In genomic region chr20:64056889-64057627, GRCh38 we compare ENCODE assay signal across 9 cellular contexts. TPM values are rescaled to one million over a fixed set of nuclear protein-coding genes. Genes with fewer than 3 reads are reported as not detected.
DNase-seq lines count a peak whose midpoint lies in the region; ATAC-seq and TF ChIP-seq lines count a peak whose summit lies in the region.
"Had no signal": no experiment of that assay in that cellular context is flagged by ENCODE, and none has a peak within 500 bp of the region (broad histone marks: within the 10 kb centered on the region; RNA-seq: fewer than 3 reads in every experiment).

No MANE protein-coding gene starts in this region.

- TF ChIP-seq CTCF in lower leg skin (IDR thresholded peaks at IDR 0.05), result no peak

- no peaks in the 10 kb centered on the region for H3K9me3 Mint-ChIP-seq in T-helper 1 cell treated with Interleukin-12 subunit alpha and Interleukin-12 subunit beta and Interleukin-4 antibody, amounts not matched to agents 30 μg/mL and 1 μg/mL, for 36 hours
- H3K9me3 Mint-ChIP-seq in stimulated activated naive CD8-positive, alpha-beta T cell treated with anti-CD3 and anti-CD28 coated beads, Interleukin-15, Interleukin-2, amounts not matched to agents 100 ng/mL and 50 ng/mL, for 24 hours, result no peaks in the 10 kb centered on the region
- H3K9me3 Mint-ChIP-seq: H9 had no signal

- peak overlapping the region; percentile 79 for H3K27ac Mint-ChIP-seq in T-helper 1 cell treated with Interleukin-12 subunit alpha and Interleukin-12 subunit beta and Interleukin-4 antibody, amounts not matched to agents 30 μg/mL and 1 μg/mL, for 36 hours
- peak overlapping the region; percentile 45 for H3K27ac Mint-ChIP-seq in stimulated activated naive CD8-positive, alpha-beta T cell treated with anti-CD3 and anti-CD28 coated beads, Interleukin-15, Interleukin-2, amounts not matched to agents 100 ng/mL and 50 ng/mL, for 24 hours
- H3K27ac Mint-ChIP-seq: H9 had no signal

- 54 to 62% methylated on average over 23 to 38 of the region's 39 CpGs for WGBS in lower leg skin, 2 donors

- H3K4me1 Mint-ChIP-seq in T-helper 1 cell treated with Interleukin-12 subunit alpha and Interleukin-12 subunit beta and Interleukin-4 antibody, amounts not matched to agents 30 μg/mL and 1 μg/mL, for 36 hours (ENCODE audit: low read depth), result peaks cover 20% of the 10 kb centered on the region
- H3K4me1 Mint-ChIP-seq in stimulated activated naive CD8-positive, alpha-beta T cell treated with anti-CD3 and anti-CD28 coated beads, Interleukin-15, Interleukin-2, amounts not matched to agents 100 ng/mL and 50 ng/mL, for 24 hours (ENCODE audit: low read depth), result peaks cover 20% of the 10 kb centered on the region

- H3K4me3 ChIP-seq in lower leg skin (ENCODE audit: low read depth, poor library complexity, severe bottlenecking), result no peak overlapping the region

- peak; percentile 1 for ATAC-seq in left ventricle myocardium superior
- ATAC-seq in HG03196 (IDR thresholded peaks at IDR 0.05; ENCODE audit: unreplicated experiment), result no peak

- no peaks in the 10 kb centered on the region for H3K27me3 Mint-ChIP-seq in T-helper 1 cell treated with Interleukin-12 subunit alpha and Interleukin-12 subunit beta and Interleukin-4 antibody, amounts not matched to agents 30 μg/mL and 1 μg/mL, for 36 hours (ENCODE audit: low read depth)
- H3K27me3 Mint-ChIP-seq in stimulated activated naive CD8-positive, alpha-beta T cell treated with anti-CD3 and anti-CD28 coated beads, Interleukin-15, Interleukin-2, amounts not matched to agents 100 ng/mL and 50 ng/mL, for 24 hours, result no peaks in the 10 kb centered on the region

- H3K4me3 Mint-ChIP-seq in T-helper 1 cell treated with Interleukin-12 subunit alpha and Interleukin-12 subunit beta and Interleukin-4 antibody, amounts not matched to agents 30 μg/mL and 1 μg/mL, for 36 hours, result peak overlapping the region; percentile 70
- H3K4me3 Mint-ChIP-seq in stimulated activated naive CD8-positive, alpha-beta T cell treated with anti-CD3 and anti-CD28 coated beads, Interleukin-15, Interleukin-2, amounts not matched to agents 100 ng/mL and 50 ng/mL, for 24 hours, result peak overlapping the region; percentile 57

- intact Hi-C loops in left ventricle myocardium superior (cut with micrococcal nuclease), result no loop called here
- intact Hi-C loops in lower leg skin (cut with DNase I; ENCODE audit: low total_unique reads), result no loop called here

- TF ChIP-seq POLR2A in lower leg skin (IDR thresholded peaks at IDR 0.05), result no peak

- DNase-seq in activated CD4-positive, alpha-beta T cell treated with anti-CD3 and anti-CD28 coated beads for 48 hours, result peak; percentile 40
- no peak for DNase-seq in activated CD4-positive, alpha-beta T cell treated with anti-CD3 and anti-CD28 coated beads for 4 hours
- DNase-seq in left ventricle myocardium superior (no peak), lower leg skin (ENCODE audit: low spot score in 2 of 2) (no peak), NCI-H2081 (lab: John Stamatoyannopoulos, UW) (no peak)

- no peaks in the 10 kb centered on the region for H3K36me3 Mint-ChIP-seq in T-helper 1 cell treated with Interleukin-12 subunit alpha and Interleukin-12 subunit beta and Interleukin-4 antibody, amounts not matched to agents 30 μg/mL and 1 μg/mL, for 36 hours (ENCODE audit: low read depth)
- no peaks in the 10 kb centered on the region for H3K36me3 Mint-ChIP-seq in stimulated activated naive CD8-positive, alpha-beta T cell treated with anti-CD3 and anti-CD28 coated beads, Interleukin-15, Interleukin-2, amounts not matched to agents 100 ng/mL and 50 ng/mL, for 24 hours (ENCODE audit: low read depth)

RNA-seq across cellular contexts. Expression of gene TCEA2, which starts 5.9 kb away (rescaled TPM):
- 35.6 TPM for total RNA-seq in left ventricle myocardium superior
- 10 to 100 TPM; 16.5 to 52.3 (median 22.8) TPM for total RNA-seq in lower leg skin

RNA-seq across cellular contexts. Expression of gene SOX18, which starts 7.6 kb away (rescaled TPM):
- total RNA-seq in left ventricle myocardium superior (36.8 TPM), lower leg skin (1 to 10 TPM; 1.1 to 7.3 (median 4.3) TPM)

RNA-seq across cellular contexts. Expression of gene C20orf204, which starts 21.1 kb away (rescaled TPM):
- total RNA-seq in left ventricle myocardium superior, result 0.35 TPM
- total RNA-seq in lower leg skin, result 1 to 10 TPM in 1 of 4 donors, under 1 TPM in 3; 0.39 to 1.8 (median 0.66) TPM

RNA-seq across cellular contexts. Expression of gene RGS19, which starts 22.3 kb away (rescaled TPM):
- total RNA-seq in left ventricle myocardium superior, result 5.4 TPM
- 10 to 100 TPM; 10.4 to 26.4 (median 16.6) TPM for total RNA-seq in lower leg skin

RNA-seq across cellular contexts. Expression of gene OPRL1, which starts 22.8 kb away (rescaled TPM):
- total RNA-seq in left ventricle myocardium superior, result 0.27 TPM
- total RNA-seq in lower leg skin, result under 1 TPM; 0.15 to 0.88 (median 0.28) TPM
